17 cellular contexts compared by ENCODE assay signal in genomic region chr7:16951483-16952080, GRCh38.
A peak's percentile ranks its signal among the peaks of the same experiment; 100 is the strongest.
DNase-seq lines count a peak whose midpoint lies in the region; ATAC-seq, FAIRE-seq and TF ChIP-seq lines count a peak whose summit lies in the region.
"Had no signal": no experiment of that assay in that cellular context is flagged by ENCODE, and none has a peak within 500 bp of the region (broad histone marks: within the 10 kb centered on the region; RNA-seq: fewer than 3 reads in every experiment).

No MANE protein-coding gene starts in this region.

- CTCF ChIA-PET in MCF 10A (lab: Yijun Ruan, JAX), result interaction anchor here (0.6 kb wide), 1 partner anchor 1146 kb away, joined by 3 read pairs; no protein-coding TSS in a partner anchor

- POLR2A ChIA-PET in MCF 10A (lab: Yijun Ruan, JAX), result no interaction called here

- TF ChIP-seq EP300 in suprapubic skin (IDR thresholded peaks at IDR 0.05), result no peak

- DNase-seq in breast epithelium (ENCODE audit: low spot score in 2 of 2), result no peak
- DNase-seq in MCF 10A (ENCODE audit: unreplicated experiment), result no peak
- DNase-seq in astrocyte (ENCODE audit: low read depth), result no peak
- DNase-seq in lower lobe of right lung, result no peak
- DNase-seq in suprapubic skin (ENCODE audit: low spot score in 2 of 2), result no peak
- no peak for DNase-seq in AG08396 (ENCODE audit: low spot score)
- DNase-seq in NCI-H1048 (lab: John Stamatoyannopoulos, UW), result no peak
- DNase-seq in NK-92 (lab: John Stamatoyannopoulos, UW; ENCODE audit: unreplicated experiment), result no peak
- DNase-seq: effector memory CD8-positive, alpha-beta T cell; glutamatergic neuron; NCI-H1694; NCI-H510A; stimulated activated CD4-positive, alpha-beta T cell treated with anti-CD3 and anti-CD28 coated beads, Interleukin-2, amount 100 ng/mL, for 24 hours; SW 1271 had no signal

- H3K36me3 Mint-ChIP-seq in MCF 10A (ENCODE audit: insufficient read depth, unreplicated experiment), result no peaks in the 10 kb centered on the region
- H3K36me3 Mint-ChIP-seq in astrocyte (ENCODE audit: low read depth, unreplicated experiment), result peaks cover 13% of the 10 kb centered on the region

- H3K4me3 Mint-ChIP-seq in MCF 10A (ENCODE audit: unreplicated experiment) (no peak overlapping the region), astrocyte (ENCODE audit: unreplicated experiment) (no peak overlapping the region)
- H3K4me3 Mint-ChIP-seq: effector memory CD8-positive, alpha-beta T cell had no signal

- no TSS peak for BruUV-seq in MCF 10A (replicated peaks; lab: Mats Ljungman, UMichigan)

- no peaks in the 10 kb centered on the region for H3K79me2 ChIP-seq in astrocyte (ENCODE audit: insufficient read depth, low read length)

- no peak for ATAC-seq in lower lobe of right lung
- ATAC-seq: effector memory CD8-positive, alpha-beta T cell; K562 had no signal

- peak overlapping the region; percentile 44 for H2AFZ ChIP-seq in astrocyte (ENCODE audit: low read depth, low read length)

- peak overlapping the region; percentile 65 for H3K4me2 ChIP-seq in astrocyte (ENCODE audit: low read length)

- no peak for TF ChIP-seq CTCF in breast epithelium (IDR thresholded peaks at IDR 0.05)
- no peak for TF ChIP-seq CTCF in MCF 10A (IDR thresholded peaks at IDR 0.05; ENCODE audit: unreplicated experiment)
- no peak for TF ChIP-seq CTCF in astrocyte (IDR thresholded peaks at IDR 0.05; ENCODE audit: insufficient read depth, low read depth, low read length)
- no peak for TF ChIP-seq CTCF in lower lobe of right lung (IDR thresholded peaks at IDR 0.05)
- TF ChIP-seq CTCF in suprapubic skin (IDR thresholded peaks at IDR 0.05), result no peak

- no peak overlapping the region for H3K27ac Mint-ChIP-seq in MCF 10A (ENCODE audit: low read depth, unreplicated experiment)
- H3K27ac Mint-ChIP-seq in astrocyte (ENCODE audit: unreplicated experiment), result no peak overlapping the region
- H3K27ac Mint-ChIP-seq: effector memory CD8-positive, alpha-beta T cell had no signal

- H4K20me1 ChIP-seq in astrocyte (ENCODE audit: insufficient read depth, low read length), result no peaks in the 10 kb centered on the region

- H3K27me3 ChIP-seq in breast epithelium, result no peaks in the 10 kb centered on the region
- H3K27me3 ChIP-seq in astrocyte (ENCODE audit: insufficient read depth, low read length), result no peaks in the 10 kb centered on the region
- H3K27me3 ChIP-seq in lower lobe of right lung (ENCODE audit: low read depth), result no peaks in the 10 kb centered on the region
- H3K27me3 ChIP-seq in suprapubic skin, result no peaks in the 10 kb centered on the region

- H3K9ac ChIP-seq in astrocyte (ENCODE audit: low read length), result peak overlapping the region; percentile 39

- peaks cover 10 to 15% of the 10 kb centered on the region in 2 donors for H3K9me3 ChIP-seq in breast epithelium
- H3K9me3 ChIP-seq in astrocyte (ENCODE audit: insufficient read depth, low read depth, low read length), result peaks cover 8% of the 10 kb centered on the region
- H3K9me3 ChIP-seq in lower lobe of right lung, result peaks cover 18% of the 10 kb centered on the region
- peaks cover 11% of the 10 kb centered on the region for H3K9me3 ChIP-seq in suprapubic skin

- WGBS in suprapubic skin, result 56% methylated on average over 3 of the region's 3 CpGs

- H3K36me3 ChIP-seq in breast epithelium (no peaks in the 10 kb centered on the region), astrocyte (ENCODE audit: insufficient read depth, low read length) (no peaks in the 10 kb centered on the region), lower lobe of right lung (no peaks in the 10 kb centered on the region), suprapubic skin (no peaks in the 10 kb centered on the region)

- intact Hi-C loops in breast epithelium (cut with DNase I; ENCODE audit: low total_unique reads), result no loop called here
- intact Hi-C loops in MCF 10A (cut with micrococcal nuclease), result no loop called here
- intact Hi-C loops in lower lobe of right lung (cut with DNase I), result no loop called here

- H3K27ac ChIP-seq in breast epithelium (peak overlapping the region; percentile 13 to 54), astrocyte (ENCODE audit: low read depth, low read length) (no peak overlapping the region), lower lobe of right lung (no peak overlapping the region), suprapubic skin (no peak overlapping the region)

- H3K4me1 Mint-ChIP-seq in MCF 10A (ENCODE audit: insufficient read depth, unreplicated experiment) (peaks cover 10% of the 10 kb centered on the region), astrocyte (ENCODE audit: low read depth, unreplicated experiment) (peaks cover 4% of the 10 kb centered on the region)

- TF ChIP-seq POLR2A in breast epithelium (IDR thresholded peaks at IDR 0.05) (no peak), suprapubic skin (IDR thresholded peaks at IDR 0.05) (no peak)

- peaks cover 9% of the 10 kb centered on the region for H3K9me3 Mint-ChIP-seq in MCF 10A (ENCODE audit: unreplicated experiment)
- H3K9me3 Mint-ChIP-seq in astrocyte (ENCODE audit: unreplicated experiment), result peaks cover 17% of the 10 kb centered on the region

- H3K4me1 ChIP-seq in breast epithelium (no peaks in the 10 kb centered on the region), astrocyte (ENCODE audit: insufficient read depth, low read length) (no peaks in the 10 kb centered on the region), lower lobe of right lung (no peaks in the 10 kb centered on the region), suprapubic skin (no peaks in the 10 kb centered on the region)

- H3K27me3 Mint-ChIP-seq in MCF 10A (ENCODE audit: insufficient read depth, unreplicated experiment) (no peaks in the 10 kb centered on the region), astrocyte (ENCODE audit: low read depth, unreplicated experiment) (no peaks in the 10 kb centered on the region)

- FAIRE-seq in astrocyte (lab: Jason Lieb, UNC), result no peak
- FAIRE-seq: G401.6, islet of Langerhans, K562 had no signal

- H3K4me3 ChIP-seq in breast epithelium (peak overlapping the region in 2 of 3 donors; percentile 5 to 18), astrocyte (ENCODE audit: insufficient read depth, low read depth, low read length) (no peak overlapping the region), lower lobe of right lung (peak overlapping the region; percentile 24), suprapubic skin (peak overlapping the region; percentile 12)
- H3K4me3 ChIP-seq: K562 had no signal

Comparison
In these comparisons a context has a peak if more than half of its experiments do, and no peak if none do; other contexts are left out.
1. H3K27ac ChIP-seq: peak in breast epithelium (2 of 2); none in astrocyte (single experiment), lower lobe of right lung (single experiment) and suprapubic skin (single experiment).